11 cellular contexts compared by ENCODE assay signal in the genomic region with DNA sequence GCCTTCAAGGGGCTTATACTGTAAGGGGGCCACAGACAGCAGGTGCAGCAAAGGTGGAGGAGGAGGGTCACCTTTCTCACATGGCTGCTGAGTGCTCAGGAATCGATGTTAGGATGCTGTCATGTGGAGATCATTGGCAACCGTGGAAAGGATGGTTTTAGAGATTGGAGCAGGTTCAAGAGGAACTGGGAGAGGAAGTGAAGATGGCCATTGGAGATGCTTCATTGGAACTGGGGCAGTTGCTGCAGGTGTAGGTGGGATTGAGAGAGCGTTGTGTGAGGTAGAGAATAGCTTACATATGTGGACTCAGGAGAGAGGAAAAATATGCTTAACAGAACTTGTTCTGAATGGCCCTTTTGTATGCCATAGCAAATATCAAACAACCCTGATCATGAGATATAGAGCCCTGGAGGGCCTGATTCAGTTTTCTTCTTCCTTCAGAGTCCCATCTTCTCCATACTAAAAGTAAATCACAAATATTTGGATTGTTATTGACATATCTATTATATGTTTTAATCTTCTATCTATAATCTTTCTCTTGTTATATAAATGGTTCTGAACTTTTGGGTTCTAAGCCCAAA. TPM values are rescaled to one million over a fixed set of nuclear protein-coding genes. Genes with fewer than 3 reads are reported as not detected.
DNase-seq lines count a peak whose midpoint lies in the region; ATAC-seq lines count a peak whose summit lies in the region.
"Had no signal": no experiment of that assay in that cellular context is flagged by ENCODE, and none has a peak within 500 bp of the region (broad histone marks: within the 10 kb centered on the region; RNA-seq: fewer than 3 reads in every experiment).

No MANE protein-coding gene starts in this region.

- no peak for DNase-seq in T-helper 2 cell treated with Interferon-gamma antibody and Interleukin-4, amounts not matched to agents 5 μg/mL and 100 μg/mL, for 36 hours (ENCODE audit: low spot score)
- DNase-seq in T-helper 2 cell (no peak), T-cell (no peak), retina (no peak), hypothalamus (lab: John Stamatoyannopoulos, UW) (no peak)
- DNase-seq: ACHN, ovary had no signal

- no peaks in the 10 kb centered on the region for H3K9me3 ChIP-seq in skeletal muscle tissue (ENCODE audit: control insufficient read depth in 3 of 3, low read length in 3 of 3)
- H3K9me3 ChIP-seq: ovary, Peyer's patch had no signal

- peak overlapping the region; percentile 93 for H3K27ac Mint-ChIP-seq in T-helper 2 cell treated with Interferon-gamma antibody and Interleukin-4, amounts not matched to agents 5 μg/mL and 100 μg/mL, for 36 hours
- peak overlapping the region; percentile 87 to 89 for H3K27ac Mint-ChIP-seq in T-cell

- peak overlapping the region; percentile 67 for H3K4me3 Mint-ChIP-seq in T-helper 2 cell treated with Interferon-gamma antibody and Interleukin-4, amounts not matched to agents 5 μg/mL and 100 μg/mL, for 36 hours
- peak overlapping the region; percentile 32 to 66 (median 55) for H3K4me3 Mint-ChIP-seq in T-cell

- no peak overlapping the region for H3K4me3 ChIP-seq in skeletal muscle tissue (ENCODE audit: low read length in 3 of 3)
- H3K4me3 ChIP-seq: ovary, Peyer's patch had no signal

- peaks cover 19 to 44% (median 39%) of the 10 kb centered on the region in 3 donors for H3K4me1 ChIP-seq in skeletal muscle tissue (ENCODE audit: control insufficient read depth in 3 of 3, insufficient read depth in 3 of 3, low read length in 3 of 3)

- H3K9me3 Mint-ChIP-seq in T-helper 2 cell treated with Interferon-gamma antibody and Interleukin-4, amounts not matched to agents 5 μg/mL and 100 μg/mL, for 36 hours, result peaks cover 3% of the 10 kb centered on the region
- no peaks in the 10 kb centered on the region for H3K9me3 Mint-ChIP-seq in T-cell

- H3K4me1 Mint-ChIP-seq in T-helper 2 cell treated with Interferon-gamma antibody and Interleukin-4, amounts not matched to agents 5 μg/mL and 100 μg/mL, for 36 hours (ENCODE audit: low read depth), result peaks cover 52% of the 10 kb centered on the region
- H3K4me1 Mint-ChIP-seq in T-cell, result peaks cover 53 to 63% (median 60%) of the 10 kb centered on the region in 3 donors

- POLR2A ChIA-PET in T-cell (lab: Charles Lee), result interaction anchor here in 1 of 2 donors (0.6 kb wide), 1 partner anchor 91 kb away, joined by 8 read pairs; the partner anchor contains the start of gene WDR59

- no peaks in the 10 kb centered on the region for H3K27me3 Mint-ChIP-seq in T-helper 2 cell treated with Interferon-gamma antibody and Interleukin-4, amounts not matched to agents 5 μg/mL and 100 μg/mL, for 36 hours (ENCODE audit: low read depth)
- no peaks in the 10 kb centered on the region for H3K27me3 Mint-ChIP-seq in T-cell

- H3K36me3 ChIP-seq in skeletal muscle tissue (ENCODE audit: control insufficient read depth in 3 of 3, insufficient read depth in 3 of 3, low read length in 3 of 3), result peaks cover 0 to 3% (median 0%) of the 10 kb centered on the region in 3 donors
- H3K36me3 ChIP-seq: ovary, Peyer's patch had no signal

- H3K27me3 ChIP-seq in skeletal muscle tissue (ENCODE audit: control insufficient read depth in 3 of 3, insufficient read depth in 3 of 3, low read length in 3 of 3), result no peaks in the 10 kb centered on the region
- H3K27me3 ChIP-seq: ovary, Peyer's patch had no signal

- peak overlapping the region; percentile 14 for H3K27ac ChIP-seq in skeletal muscle tissue (ENCODE audit: low read depth, low read length)
- H3K27ac ChIP-seq: ovary had no signal

- no peak overlapping the region for H3K9ac ChIP-seq in skeletal muscle tissue (ENCODE audit: low read depth in 1 of 3, low read length in 3 of 3)

- CTCF ChIA-PET in T-cell (lab: Charles Lee), result interaction anchor here in 1 of 2 donors (1.1 to 3.1 kb wide), 6 partner anchors 23 to 375 kb away, joined by 3 to 27 read pairs (median 8); partner anchors contain the start of genes MLKL, WDR59 and ZNRF1

- H3K36me3 Mint-ChIP-seq in T-helper 2 cell treated with Interferon-gamma antibody and Interleukin-4, amounts not matched to agents 5 μg/mL and 100 μg/mL, for 36 hours (ENCODE audit: low read depth), result peaks cover 23% of the 10 kb centered on the region
- peaks cover 5% of the 10 kb centered on the region for H3K36me3 Mint-ChIP-seq in T-cell

- ATAC-seq in HG02973 (IDR thresholded peaks at IDR 0.05; ENCODE audit: unreplicated experiment) (peak; percentile 9), T-cell (replicated peaks in 1 of 4) (no peak), GM19328 (IDR thresholded peaks at IDR 0.05; ENCODE audit: unreplicated experiment) (no peak)

RNA-seq across cellular contexts. Expression of gene LDHD, which starts 40.8 kb away (rescaled TPM):
- total RNA-seq in T-cell, result under 1 TPM in 3 of 5 donors, not detected in 2; 0.13 to 0.47 (median 0.26) TPM
- 6.3 TPM for total RNA-seq in skeletal muscle tissue
